In genomic region chr2:156778916-156779315, GRCh38 we compare ENCODE assay signal across 28 cellular contexts.
"Had no signal": no experiment of that assay in that cellular context is flagged by ENCODE, and none has a peak within 500 bp of the region (broad histone marks: within the 10 kb centered on the region; RNA-seq: fewer than 3 reads in every experiment).

No MANE protein-coding gene starts in this region.

- H2AFZ ChIP-seq: neural progenitor cell, parathyroid adenoma had no signal

- H3K4me1 Mint-ChIP-seq: memory B cell; naive B cell; nephron; neural progenitor cell; stimulated activated effector memory CD8-positive, alpha-beta T cell treated with anti-CD3 and anti-CD28 coated beads, Interleukin-12 subunit alpha, Interleukin-12 subunit beta, amount 100 ng/mL, for 72 hours had no signal

- H3K27ac Mint-ChIP-seq: memory B cell; naive B cell; nephron; neural progenitor cell; progenitor cell of endocrine pancreas; stimulated activated effector memory CD8-positive, alpha-beta T cell treated with anti-CD3 and anti-CD28 coated beads, Interleukin-12 subunit alpha, Interleukin-12 subunit beta, amount 100 ng/mL, for 72 hours had no signal

- H3K4me1 ChIP-seq: esophagus muscularis mucosa, foreskin keratinocyte, gastroesophageal sphincter, heart left ventricle, neural progenitor cell, parathyroid adenoma, stomach, thyroid gland, upper lobe of left lung had no signal

- H3K9me3 ChIP-seq: thyroid gland, upper lobe of left lung had no signal

- H3K4me3 Mint-ChIP-seq: memory B cell; naive B cell; nephron; neural progenitor cell; stimulated activated effector memory CD8-positive, alpha-beta T cell treated with anti-CD3 and anti-CD28 coated beads, Interleukin-12 subunit alpha, Interleukin-12 subunit beta, amount 100 ng/mL, for 72 hours had no signal

- H3K4me3 ChIP-seq: coronary artery, esophagus muscularis mucosa, gastroesophageal sphincter, heart left ventricle, lung, neural progenitor cell, stomach, thyroid gland, upper lobe of left lung had no signal

- ATAC-seq: foreskin keratinocyte; gastroesophageal sphincter; heart left ventricle; left cardiac atrium; left ventricle myocardium superior; sciatic nerve; stimulated activated effector memory CD8-positive, alpha-beta T cell treated with anti-CD3 and anti-CD28 coated beads, Interleukin-12 subunit alpha, Interleukin-12 subunit beta, amount 100 ng/mL, for 72 hours had no signal

- H3K4me2 ChIP-seq: neural progenitor cell had no signal

- H3K36me3 ChIP-seq: esophagus muscularis mucosa, gastroesophageal sphincter, heart left ventricle, neural progenitor cell, stomach, thyroid gland, upper lobe of left lung had no signal

- H3K79me2 ChIP-seq: parathyroid adenoma had no signal

- DNase-seq: dermis blood vessel endothelial cell; effector memory CD4-positive, alpha-beta T cell; foreskin keratinocyte; heart left ventricle; hippocampal formation; left cardiac atrium; left ventricle myocardium superior; naive B cell; stimulated activated CD4-positive, alpha-beta T cell treated with anti-CD3 and anti-CD28 coated beads, Interleukin-2, amount 100 ng/mL, for 24 hours; stimulated activated CD4-positive, alpha-beta T cell treated with anti-CD3 and anti-CD28 coated beads, Interleukin-4, amount 100 ng/mL, for 24 hours; stimulated activated naive CD4-positive, alpha-beta T cell treated with Interleukin-2 at 50 U/mL for 16 hours; stomach; thyroid gland; upper lobe of left lung had no signal

- H3K9me3 Mint-ChIP-seq: stimulated activated effector memory CD8-positive, alpha-beta T cell treated with anti-CD3 and anti-CD28 coated beads, Interleukin-12 subunit alpha, Interleukin-12 subunit beta, amount 100 ng/mL, for 72 hours had no signal

- H3K27ac ChIP-seq: coronary artery, esophagus muscularis mucosa, foreskin keratinocyte, gastroesophageal sphincter, heart left ventricle, neural progenitor cell, parathyroid adenoma, stomach, thyroid gland, upper lobe of left lung had no signal

- H3K27me3 Mint-ChIP-seq: memory B cell, naive B cell, progenitor cell of endocrine pancreas had no signal

- H3K9ac ChIP-seq: neural progenitor cell, parathyroid adenoma had no signal

- H3K27me3 ChIP-seq: esophagus muscularis mucosa, foreskin keratinocyte, gastroesophageal sphincter, heart left ventricle, neural progenitor cell, stomach, thyroid gland, upper lobe of left lung had no signal

- FAIRE-seq: endothelial cell of umbilical vein, islet of Langerhans, urothelium cell line had no signal

- H3K36me3 Mint-ChIP-seq: memory B cell; naive B cell; neural progenitor cell; stimulated activated effector memory CD8-positive, alpha-beta T cell treated with anti-CD3 and anti-CD28 coated beads, Interleukin-12 subunit alpha, Interleukin-12 subunit beta, amount 100 ng/mL, for 72 hours had no signal
